Comparison of ENCODE assay signal across 14 cellular contexts in the genomic region with DNA sequence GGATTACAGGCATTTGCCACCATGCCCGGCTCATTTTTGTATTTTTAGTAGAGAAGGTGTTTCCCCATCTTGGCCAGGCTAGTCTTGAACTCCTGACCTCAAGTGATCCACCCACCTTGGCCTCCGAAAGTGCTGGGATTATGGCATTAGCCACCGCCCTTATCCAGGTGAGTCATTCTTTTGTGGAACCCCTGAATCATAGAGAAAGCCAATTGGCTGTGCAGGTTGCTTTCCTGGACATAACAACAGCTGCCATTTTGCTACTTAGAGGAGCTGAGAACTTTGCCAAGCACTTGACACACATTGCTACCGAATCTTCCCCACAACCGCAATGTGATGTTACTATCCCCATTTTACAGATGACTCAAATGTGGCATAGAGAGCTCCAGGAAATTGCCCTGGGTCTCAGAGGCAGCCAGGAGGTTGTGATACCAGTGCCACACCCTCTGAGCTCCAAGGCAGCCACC. TPM values are rescaled to one million over a fixed set of nuclear protein-coding genes. Genes with fewer than 3 reads are reported as not detected.
DNase-seq lines count a peak whose midpoint lies in the region; ATAC-seq and TF ChIP-seq lines count a peak whose summit lies in the region.
"Had no signal": no experiment of that assay in that cellular context is flagged by ENCODE, and none has a peak within 500 bp of the region (broad histone marks: within the 10 kb centered on the region; RNA-seq: fewer than 3 reads in every experiment).

No MANE protein-coding gene starts in this region.

- intact Hi-C loops in activated naive CD4-positive, alpha-beta T cell treated with anti-CD3 and anti-CD28 coated beads for 36 hours (cut with micrococcal nuclease), result no loop called here
- intact Hi-C loops in naive thymus-derived CD4-positive, alpha-beta T cell (cut with micrococcal nuclease), result no loop called here

- peaks cover 6% of the 10 kb centered on the region for H3K4me1 ChIP-seq in foreskin keratinocyte
- H3K4me1 ChIP-seq in naive thymus-derived CD4-positive, alpha-beta T cell (ENCODE audit: control insufficient read depth in 2 of 2, insufficient read depth in 2 of 2, low read length in 2 of 2), result peaks cover 0 to 14% of the 10 kb centered on the region in 2 donors

- no peak for TF ChIP-seq CTCF in foreskin keratinocyte (conservative IDR thresholded peaks at IDR 0.05)

- CTCF ChIA-PET in activated naive CD4-positive, alpha-beta T cell treated with anti-CD3 and anti-CD28 coated beads for 36 hours (lab: Charles Lee), result interaction anchor here (0.6 kb wide), 1 partner anchor 11 kb away, joined by 3 read pairs; no protein-coding TSS in a partner anchor
- CTCF ChIA-PET in naive thymus-derived CD4-positive, alpha-beta T cell (lab: Charles Lee), result no interaction called here

- no peak overlapping the region for H3K27ac Mint-ChIP-seq in activated naive CD4-positive, alpha-beta T cell treated with anti-CD3 and anti-CD28 coated beads, Interleukin-2, amount 50 U/mL, for 72 hours
- H3K27ac Mint-ChIP-seq in activated naive CD4-positive, alpha-beta T cell treated with anti-CD3 and anti-CD28 coated beads for 36 hours, result no peak overlapping the region
- H3K27ac Mint-ChIP-seq in naive thymus-derived CD4-positive, alpha-beta T cell, result peak overlapping the region in 1 of 9 donors; percentile 34

- H3K27me3 Mint-ChIP-seq in activated naive CD4-positive, alpha-beta T cell treated with anti-CD3 and anti-CD28 coated beads for 36 hours (ENCODE audit: low read depth), result peaks cover 17% of the 10 kb centered on the region
- H3K27me3 Mint-ChIP-seq in naive thymus-derived CD4-positive, alpha-beta T cell, result peaks cover 0 to 18% (median 0%) of the 10 kb centered on the region in 5 donors

- no peak overlapping the region for H3K27ac ChIP-seq in foreskin keratinocyte
- no peak overlapping the region for H3K27ac ChIP-seq in naive thymus-derived CD4-positive, alpha-beta T cell (ENCODE audit: low read depth, low read length)
- H3K27ac ChIP-seq: RWPE1 had no signal

- H3K36me3 Mint-ChIP-seq in activated naive CD4-positive, alpha-beta T cell treated with anti-CD3 and anti-CD28 coated beads, Interleukin-2, amount 50 U/mL, for 72 hours, result peaks cover 4 to 12% of the 10 kb centered on the region in 2 donors
- H3K36me3 Mint-ChIP-seq in activated naive CD4-positive, alpha-beta T cell treated with anti-CD3 and anti-CD28 coated beads for 36 hours (ENCODE audit: low read depth), result no peaks in the 10 kb centered on the region
- H3K36me3 Mint-ChIP-seq in naive thymus-derived CD4-positive, alpha-beta T cell, result peaks cover 0 to 30% (median 0%) of the 10 kb centered on the region in 5 donors

- POLR2A ChIA-PET in naive thymus-derived CD4-positive, alpha-beta T cell (lab: Charles Lee), result no interaction called here

- no peak overlapping the region for H3K4me3 Mint-ChIP-seq in activated naive CD4-positive, alpha-beta T cell treated with anti-CD3 and anti-CD28 coated beads for 36 hours
- H3K4me3 Mint-ChIP-seq in naive thymus-derived CD4-positive, alpha-beta T cell, result peak overlapping the region in 1 of 10 donors; percentile 49

- peaks cover 0 to 8% of the 10 kb centered on the region in 2 donors for H3K9me3 Mint-ChIP-seq in activated naive CD4-positive, alpha-beta T cell treated with anti-CD3 and anti-CD28 coated beads, Interleukin-2, amount 50 U/mL, for 72 hours
- H3K9me3 Mint-ChIP-seq in activated naive CD4-positive, alpha-beta T cell treated with anti-CD3 and anti-CD28 coated beads for 36 hours, result no peaks in the 10 kb centered on the region
- peaks cover 0 to 5% (median 0%) of the 10 kb centered on the region in 11 donors for H3K9me3 Mint-ChIP-seq in naive thymus-derived CD4-positive, alpha-beta T cell

- H3K27me3 ChIP-seq in foreskin keratinocyte, result no peaks in the 10 kb centered on the region
- H3K27me3 ChIP-seq in naive thymus-derived CD4-positive, alpha-beta T cell (ENCODE audit: control insufficient read depth in 2 of 2, insufficient read depth in 2 of 2, low read length in 2 of 2), result no peaks in the 10 kb centered on the region

- DNase-seq in activated naive CD4-positive, alpha-beta T cell treated with anti-CD3 and anti-CD28 coated beads, Interleukin-2, amount 50 U/mL, for 72 hours (ENCODE audit: low spot score in 2 of 2), result no peak
- DNase-seq in activated naive CD4-positive, alpha-beta T cell treated with anti-CD3 and anti-CD28 coated beads for 36 hours, result no peak
- peak; percentile 35 for DNase-seq in RPMI8226
- DNase-seq in foreskin keratinocyte, result peak in 1 of 2 donors; percentile 65
- peak; percentile 22 for DNase-seq in stimulated activated naive CD8-positive, alpha-beta T cell treated with anti-CD3 and anti-CD28 coated beads, Interleukin-15, Interleukin-2, amounts not matched to agents 100 U/mL and 50 U/mL, for 24 hours
- DNase-seq in putamen (ENCODE audit: low spot score), result no peak
- no peak for DNase-seq in naive thymus-derived CD4-positive, alpha-beta T cell
- DNase-seq: activated CD4-positive, CD25-positive, alpha-beta regulatory T cell; anterior cingulate cortex; effector CD8-positive, alpha-beta T cell; HCEC 1CT had no signal

- no peak overlapping the region for H3K4me3 ChIP-seq in naive thymus-derived CD4-positive, alpha-beta T cell (ENCODE audit: low read length)
- H3K4me3 ChIP-seq: skin epidermis had no signal

- H3K9me3 ChIP-seq in naive thymus-derived CD4-positive, alpha-beta T cell (ENCODE audit: control insufficient read depth in 2 of 3, low read length in 3 of 3), result no peaks in the 10 kb centered on the region

- no peaks in the 10 kb centered on the region for H3K36me3 ChIP-seq in naive thymus-derived CD4-positive, alpha-beta T cell (ENCODE audit: control insufficient read depth in 2 of 3, insufficient read depth in 3 of 3, low read length in 3 of 3)

- ATAC-seq in activated naive CD4-positive, alpha-beta T cell treated with anti-CD3 and anti-CD28 coated beads, Interleukin-2, amount 50 U/mL, for 72 hours, result peak; percentile 61 to 83
- peak; percentile 83 for ATAC-seq in foreskin keratinocyte
- ATAC-seq in stimulated activated naive CD8-positive, alpha-beta T cell treated with anti-CD3 and anti-CD28 coated beads, Interleukin-15, Interleukin-2, amounts not matched to agents 100 U/mL and 50 U/mL, for 24 hours, result peak; percentile 80
- no peak for ATAC-seq in GM18907 (IDR thresholded peaks at IDR 0.05; ENCODE audit: unreplicated experiment)
- ATAC-seq in naive thymus-derived CD4-positive, alpha-beta T cell, result no peak

- H3K4me1 Mint-ChIP-seq in activated naive CD4-positive, alpha-beta T cell treated with anti-CD3 and anti-CD28 coated beads for 36 hours (ENCODE audit: low read depth), result peaks cover 6% of the 10 kb centered on the region
- H3K4me1 Mint-ChIP-seq in naive thymus-derived CD4-positive, alpha-beta T cell, result peaks cover 0 to 43% (median 0%) of the 10 kb centered on the region in 7 donors

RNA-seq across cellular contexts. Expression of a gene that starts 36.0 kb away (rescaled TPM):
- 1 to 10 TPM; 1.2 to 2.7 TPM for total RNA-seq in activated naive CD4-positive, alpha-beta T cell treated with anti-CD3 and anti-CD28 coated beads, Interleukin-2, amount 50 U/mL, for 72 hours
- total RNA-seq in activated naive CD4-positive, alpha-beta T cell treated with anti-CD3 and anti-CD28 coated beads for 36 hours, result 1 to 10 TPM in 1 of 2 experiments, under 1 TPM in 1; 0.74 to 1.4 TPM
- total RNA-seq in foreskin keratinocyte, result 5.8 and 9.8 TPM in 2 replicates
- polyA plus RNA-seq in foreskin keratinocyte, result 0.94 and 1.1 TPM in 2 replicates
- total RNA-seq in naive thymus-derived CD4-positive, alpha-beta T cell, result 10 to 100 TPM in 1 of 5 experiments, 1 to 10 TPM in 2, under 1 TPM in 2; 0.08 to 12.5 (median 2.5) TPM
- polyA plus RNA-seq in naive thymus-derived CD4-positive, alpha-beta T cell, result not detected

Comparison
In these comparisons a context has a peak if more than half of its experiments do, and no peak if none do; other contexts are left out.
1. ATAC-seq: peak in activated naive CD4-positive, alpha-beta T cell treated with anti-CD3 and anti-CD28 coated beads, Interleukin-2, amount 50 U/mL, for 72 hours (2 of 2), foreskin keratinocyte (single experiment) and stimulated activated naive CD8-positive, alpha-beta T cell treated with anti-CD3 and anti-CD28 coated beads, Interleukin-15, Interleukin-2, amounts not matched to agents 100 U/mL and 50 U/mL, for 24 hours (single experiment); none in GM18907 (single experiment) and naive thymus-derived CD4-positive, alpha-beta T cell (single experiment).
2. DNase-seq: peak in RPMI8226 (single experiment) and stimulated activated naive CD8-positive, alpha-beta T cell treated with anti-CD3 and anti-CD28 coated beads, Interleukin-15, Interleukin-2, amounts not matched to agents 100 U/mL and 50 U/mL, for 24 hours (single experiment); none in activated naive CD4-positive, alpha-beta T cell treated with anti-CD3 and anti-CD28 coated beads, Interleukin-2, amount 50 U/mL, for 72 hours (0 of 2), activated naive CD4-positive, alpha-beta T cell treated with anti-CD3 and anti-CD28 coated beads for 36 hours (single experiment), putamen (single experiment) and naive thymus-derived CD4-positive, alpha-beta T cell (0 of 9).